3 cellular contexts compared by ENCODE assay signal in the genomic region with DNA sequence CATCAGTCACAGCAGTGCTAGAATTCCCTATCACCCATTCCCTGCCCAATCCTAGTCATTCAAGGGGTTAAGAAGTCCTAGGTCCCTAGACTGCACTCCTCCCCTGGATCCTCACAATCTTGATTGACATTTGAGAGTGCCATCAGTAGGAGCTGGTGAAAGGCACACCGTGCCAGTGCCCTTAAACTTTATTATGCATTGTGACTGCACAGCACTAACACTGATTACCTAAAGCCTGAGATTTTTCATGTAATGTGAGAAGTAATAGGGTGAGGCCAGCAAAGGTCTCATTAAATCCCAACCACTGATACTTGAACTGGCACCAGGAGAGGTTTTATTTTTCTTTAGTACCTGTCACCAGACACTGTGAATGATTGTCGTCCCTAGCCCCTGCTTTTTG.
TF ChIP-seq lines count a peak whose summit lies in the region.

No MANE protein-coding gene starts in this region.

TF ChIP-seq in A549, 52 proteins besides CTCF, POLR2A, EP300 and RAD21 (continued from another document):
- TF ChIP-seq SMC3 (IDR thresholded peaks at IDR 0.05) (no peak), MAFK (IDR thresholded peaks at IDR 0.05; ENCODE audit: partially characterized antibody) (no peak), CBX8 (IDR thresholded peaks at IDR 0.05) (no peak), CHD2 (IDR thresholded peaks at IDR 0.05; ENCODE audit: low read length, partially characterized antibody) (no peak)
- TF ChIP-seq, protein P1, sequence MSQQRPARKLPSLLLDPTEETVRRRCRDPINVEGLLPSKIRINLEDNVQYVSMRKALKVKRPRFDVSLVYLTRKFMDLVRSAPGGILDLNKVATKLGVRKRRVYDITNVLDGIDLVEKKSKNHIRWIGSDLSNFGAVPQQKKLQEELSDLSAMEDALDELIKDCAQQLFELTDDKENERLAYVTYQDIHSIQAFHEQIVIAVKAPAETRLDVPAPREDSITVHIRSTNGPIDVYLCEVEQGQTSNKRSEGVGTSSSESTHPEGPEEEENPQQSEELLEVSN (IDR thresholded peaks at IDR 0.05; ENCODE audit: borderline replicate concordance, low read depth), result no peak
- TF ChIP-seq, protein P2, sequence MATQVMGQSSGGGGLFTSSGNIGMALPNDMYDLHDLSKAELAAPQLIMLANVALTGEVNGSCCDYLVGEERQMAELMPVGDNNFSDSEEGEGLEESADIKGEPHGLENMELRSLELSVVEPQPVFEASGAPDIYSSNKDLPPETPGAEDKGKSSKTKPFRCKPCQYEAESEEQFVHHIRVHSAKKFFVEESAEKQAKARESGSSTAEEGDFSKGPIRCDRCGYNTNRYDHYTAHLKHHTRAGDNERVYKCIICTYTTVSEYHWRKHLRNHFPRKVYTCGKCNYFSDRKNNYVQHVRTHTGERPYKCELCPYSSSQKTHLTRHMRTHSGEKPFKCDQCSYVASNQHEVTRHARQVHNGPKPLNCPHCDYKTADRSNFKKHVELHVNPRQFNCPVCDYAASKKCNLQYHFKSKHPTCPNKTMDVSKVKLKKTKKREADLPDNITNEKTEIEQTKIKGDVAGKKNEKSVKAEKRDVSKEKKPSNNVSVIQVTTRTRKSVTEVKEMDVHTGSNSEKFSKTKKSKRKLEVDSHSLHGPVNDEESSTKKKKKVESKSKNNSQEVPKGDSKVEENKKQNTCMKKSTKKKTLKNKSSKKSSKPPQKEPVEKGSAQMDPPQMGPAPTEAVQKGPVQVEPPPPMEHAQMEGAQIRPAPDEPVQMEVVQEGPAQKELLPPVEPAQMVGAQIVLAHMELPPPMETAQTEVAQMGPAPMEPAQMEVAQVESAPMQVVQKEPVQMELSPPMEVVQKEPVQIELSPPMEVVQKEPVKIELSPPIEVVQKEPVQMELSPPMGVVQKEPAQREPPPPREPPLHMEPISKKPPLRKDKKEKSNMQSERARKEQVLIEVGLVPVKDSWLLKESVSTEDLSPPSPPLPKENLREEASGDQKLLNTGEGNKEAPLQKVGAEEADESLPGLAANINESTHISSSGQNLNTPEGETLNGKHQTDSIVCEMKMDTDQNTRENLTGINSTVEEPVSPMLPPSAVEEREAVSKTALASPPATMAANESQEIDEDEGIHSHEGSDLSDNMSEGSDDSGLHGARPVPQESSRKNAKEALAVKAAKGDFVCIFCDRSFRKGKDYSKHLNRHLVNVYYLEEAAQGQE (IDR thresholded peaks at IDR 0.05), result no peak

TF ChIP-seq in HEK293T, 16 proteins besides CTCF, POLR2A, EP300 and RAD21:
- TF ChIP-seq TARDBP (IDR thresholded peaks at IDR 0.05) (0 out of 2 replicates have a peak, but pooled peaks have one; percentile 16), ZNF384 (IDR thresholded peaks at IDR 0.05) (peak; percentile 29; the same call in 1 of the 2 replicates), CTBP1 (IDR thresholded peaks at IDR 0.05; ENCODE audit: borderline replicate concordance) (peak; percentile 94), ARNT (IDR thresholded peaks at IDR 0.05) (peak; percentile 93), LEF1 (IDR thresholded peaks at IDR 0.05; ENCODE audit: borderline replicate concordance) (no peak), SUZ12 (IDR thresholded peaks at IDR 0.05) (no peak), PKNOX1 (IDR thresholded peaks at IDR 0.05) (peak; percentile 96), NFRKB (IDR thresholded peaks at IDR 0.05) (no peak)

TF ChIP-seq in HepG2, 621 proteins besides CTCF, POLR2A, EP300 and RAD21 (continued from another document):
- TF ChIP-seq ZNF839 (CRISPR knock-in tag; IDR thresholded peaks at IDR 0.05; ENCODE audit: borderline replicate concordance) (no peak), PHF8 (CRISPR knock-in tag; IDR thresholded peaks at IDR 0.05) (no peak)
- TF ChIP-seq, protein P3, sequence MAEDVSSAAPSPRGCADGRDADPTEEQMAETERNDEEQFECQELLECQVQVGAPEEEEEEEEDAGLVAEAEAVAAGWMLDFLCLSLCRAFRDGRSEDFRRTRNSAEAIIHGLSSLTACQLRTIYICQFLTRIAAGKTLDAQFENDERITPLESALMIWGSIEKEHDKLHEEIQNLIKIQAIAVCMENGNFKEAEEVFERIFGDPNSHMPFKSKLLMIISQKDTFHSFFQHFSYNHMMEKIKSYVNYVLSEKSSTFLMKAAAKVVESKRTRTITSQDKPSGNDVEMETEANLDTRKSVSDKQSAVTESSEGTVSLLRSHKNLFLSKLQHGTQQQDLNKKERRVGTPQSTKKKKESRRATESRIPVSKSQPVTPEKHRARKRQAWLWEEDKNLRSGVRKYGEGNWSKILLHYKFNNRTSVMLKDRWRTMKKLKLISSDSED (CRISPR knock-in tag; IDR thresholded peaks at IDR 0.05), result no peak
- TF ChIP-seq, protein P4, sequence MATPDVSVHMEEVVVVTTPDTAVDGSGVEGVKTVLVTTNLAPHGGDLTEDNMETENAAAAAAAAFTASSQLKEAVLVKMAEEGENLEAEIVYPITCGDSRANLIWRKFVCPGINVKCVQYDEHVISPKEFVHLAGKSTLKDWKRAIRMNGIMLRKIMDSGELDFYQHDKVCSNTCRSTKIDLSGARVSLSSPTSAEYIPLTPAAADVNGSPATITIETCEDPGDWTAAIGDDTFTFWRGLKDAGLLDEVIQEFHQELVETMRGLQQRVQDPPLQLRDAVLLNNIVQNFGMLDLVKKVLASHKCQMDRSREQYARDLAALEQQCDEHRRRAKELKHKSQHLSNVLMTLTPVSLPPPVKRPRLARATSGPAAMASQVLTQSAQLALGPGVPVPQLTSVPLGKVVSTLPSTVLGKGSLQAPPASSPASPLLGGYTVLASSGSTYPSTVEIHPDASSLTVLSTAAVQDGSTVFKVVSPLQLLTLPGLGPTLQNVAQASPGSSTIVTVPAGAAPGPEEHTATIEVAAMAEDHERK (CRISPR knock-in tag; IDR thresholded peaks at IDR 0.05; ENCODE audit: low read depth), result no peak
TF ChIP-seq in HepG2: peak in this region for 0.
